ENCODE assay signal across 10 cellular contexts in genomic region chr19:3133793-3134116, GRCh38. TPM values are rescaled to one million over a fixed set of nuclear protein-coding genes. Genes with fewer than 3 reads are reported as not detected.
DNase-seq lines count a peak whose midpoint lies in the region; ATAC-seq and TF ChIP-seq lines count a peak whose summit lies in the region.
"Had no signal": no experiment of that assay in that cellular context is flagged by ENCODE, and none has a peak within 500 bp of the region (broad histone marks: within the 10 kb centered on the region; RNA-seq: fewer than 3 reads in every experiment).

No MANE protein-coding gene starts in this region.

- H3K18ac ChIP-seq in H9 (ENCODE audit: insufficient read length, low read depth, low read length): no peak overlapping the region

- no peaks in the 10 kb centered on the region for H3K27me3 Mint-ChIP-seq in CD4-positive, CD25-positive, alpha-beta regulatory T cell
- H3K27me3 Mint-ChIP-seq in activated T-helper 17 cell treated with anti-CD3 and anti-CD28 coated beads, Interleukin-2, amount 50 U/mL, for 72 hours: no peaks in the 10 kb centered on the region
- H3K27me3 Mint-ChIP-seq in H9 (ENCODE audit: low read depth): peaks cover 1% of the 10 kb centered on the region; the same call in 1 of the 2 replicates

- in situ Hi-C loops in KBM-7 (cut with MboI; ENCODE audit: low pct_unique_long_range_greater_than_20kb, low sequenced_read_pairs): no loop called here

- H2BK5ac ChIP-seq in H9 (ENCODE audit: insufficient read length, low read length): no peak overlapping the region

- H4K91ac ChIP-seq in H9 (ENCODE audit: insufficient read length, low read depth, low read length): no peak overlapping the region

- TF ChIP-seq RAD21 in SK-N-SH (IDR thresholded peaks at IDR 0.05; ENCODE audit: low read length): no peak

- no peak overlapping the region for H2AK5ac ChIP-seq in H9 (ENCODE audit: insufficient read length, low read length)

- no peaks in the 10 kb centered on the region for H3K9me3 Mint-ChIP-seq in CD4-positive, CD25-positive, alpha-beta regulatory T cell
- H3K9me3 Mint-ChIP-seq in activated T-helper 17 cell treated with anti-CD3 and anti-CD28 coated beads, Interleukin-2, amount 50 U/mL, for 72 hours: no peaks in the 10 kb centered on the region
- H3K9me3 Mint-ChIP-seq in H9: no peaks in the 10 kb centered on the region

- H4K20me1 ChIP-seq in SK-N-SH (ENCODE audit: insufficient read depth) (no peaks in the 10 kb centered on the region), H9 (ENCODE audit: control insufficient read depth, insufficient read depth, insufficient read length) (no peaks in the 10 kb centered on the region)

- H2AFZ ChIP-seq in SK-N-SH (ENCODE audit: low read depth) (no peak overlapping the region), H9 (ENCODE audit: low read length) (no peak overlapping the region)

- H3K14ac ChIP-seq in H9 (ENCODE audit: insufficient read depth, low read length): no peak overlapping the region

- 78% methylated on average over 4 of the region's 4 CpGs for WGBS in SK-N-SH (ENCODE audit: low lambda C conversion rate)
- no CpG with 5 or more reads among the region's 4 CpGs for WGBS in H9 (ENCODE audit: extremely low coverage, insufficient read length, low lambda C conversion rate)

- no peak overlapping the region for H3T11ph ChIP-seq in H9 (ENCODE audit: low read length)

- H3K79me1 ChIP-seq in H9 (ENCODE audit: insufficient read depth, low read depth, low read length, poor library complexity, severe bottlenecking): no peaks in the 10 kb centered on the region

- no peak for ATAC-seq in CD4-positive, CD25-positive, alpha-beta regulatory T cell (ENCODE audit: low read depth in 2 of 2)
- ATAC-seq in GM21360 (IDR thresholded peaks at IDR 0.05; ENCODE audit: unreplicated experiment): peak; percentile 19
- ATAC-seq in activated T-helper 17 cell treated with anti-CD3 and anti-CD28 coated beads, Interleukin-2, amount 50 U/mL, for 72 hours (replicated peaks): no peak
- no peak for ATAC-seq in HG03135 (IDR thresholded peaks at IDR 0.05; ENCODE audit: unreplicated experiment)

- no peaks in the 10 kb centered on the region for H3K9me3 ChIP-seq in CD4-positive, CD25-positive, alpha-beta regulatory T cell (ENCODE audit: control insufficient read depth in 2 of 2, low read length in 2 of 2)
- H3K9me3 ChIP-seq in mucosa of rectum (ENCODE audit: control insufficient read depth in 2 of 2, low read length in 2 of 2) (no peaks in the 10 kb centered on the region), SK-N-SH (no peaks in the 10 kb centered on the region), H9 (ENCODE audit: control insufficient read depth, low read depth, low read length) (no peaks in the 10 kb centered on the region)

- peak overlapping the region; percentile 91 to 97 (median 96) for H3K27ac Mint-ChIP-seq in CD4-positive, CD25-positive, alpha-beta regulatory T cell
- H3K27ac Mint-ChIP-seq in activated T-helper 17 cell treated with anti-CD3 and anti-CD28 coated beads, Interleukin-2, amount 50 U/mL, for 72 hours: peak overlapping the region; percentile 94
- H3K27ac Mint-ChIP-seq in H9: no peak overlapping the region

- H2BK15ac ChIP-seq in H9 (ENCODE audit: low read depth, low read length): no peak overlapping the region

- no peak overlapping the region for H2BK12ac ChIP-seq in H9 (ENCODE audit: insufficient read length, low read depth, low read length)

- H3K4me1 ChIP-seq in CD4-positive, CD25-positive, alpha-beta regulatory T cell (ENCODE audit: control insufficient read depth, insufficient read depth, low read length, poor library complexity, severe bottlenecking): peaks cover 31% of the 10 kb centered on the region
- no peaks in the 10 kb centered on the region for H3K4me1 ChIP-seq in mucosa of rectum (ENCODE audit: control insufficient read depth in 2 of 2, insufficient read depth in 2 of 2, low read length in 2 of 2)
- peaks cover 0 to 2% of the 10 kb centered on the region in 2 experiments; a peak in 1 of 4 replicates for H3K4me1 ChIP-seq in SK-N-SH (ENCODE audit: control insufficient read depth in 1 of 2, insufficient read depth in 2 of 2, low read depth in 1 of 2, low read length in 1 of 2)
- H3K4me1 ChIP-seq in H9 (ENCODE audit: insufficient read depth, low read length): no peaks in the 10 kb centered on the region

- H4K8ac ChIP-seq in H9 (replicated peaks; ENCODE audit: insufficient read length, low read depth, low read length): no peak overlapping the region

- H3K27me3 ChIP-seq in CD4-positive, CD25-positive, alpha-beta regulatory T cell (ENCODE audit: control insufficient read depth, insufficient read depth, low read length): no peaks in the 10 kb centered on the region
- H3K27me3 ChIP-seq in mucosa of rectum (ENCODE audit: control insufficient read depth in 2 of 2, insufficient read depth in 2 of 2, low read length in 2 of 2) (no peaks in the 10 kb centered on the region), SK-N-SH (ENCODE audit: insufficient read depth) (no peaks in the 10 kb centered on the region), H9 (ENCODE audit: insufficient read depth, low read length) (no peaks in the 10 kb centered on the region)

- H3K23me2 ChIP-seq in H9 (ENCODE audit: insufficient read length, low read depth, low read length, poor library complexity, severe bottlenecking): no peaks in the 10 kb centered on the region

- no peak overlapping the region for H3K23ac ChIP-seq in H9 (ENCODE audit: insufficient read length, low read depth, low read length)

- H3K79me2 ChIP-seq in SK-N-SH (ENCODE audit: insufficient read depth) (no peaks in the 10 kb centered on the region), H9 (ENCODE audit: insufficient read depth, low read length) (no peaks in the 10 kb centered on the region)

- CTCF ChIA-PET in SK-N-SH (lab: Yijun Ruan, JAX): interaction anchor here (0.6 to 1.5 kb wide), 5 partner anchors 8 to 96 kb away, joined by 3 to 7 read pairs (median 5); no protein-coding TSS in a partner anchor

- H3K4ac ChIP-seq in H9 (ENCODE audit: low read depth, low read length): no peak overlapping the region

- TF ChIP-seq EP300 in SK-N-SH (IDR thresholded peaks at IDR 0.05; ENCODE audit: borderline replicate concordance in 1 of 2, low read depth in 1 of 2, low read length in 1 of 2): no peak

- H3F3A ChIP-seq in SK-N-SH (replicated peaks; ENCODE audit: insufficient read depth): peaks cover 4% of the 10 kb centered on the region

- H4K5ac ChIP-seq in H9 (ENCODE audit: insufficient read length, low read depth, low read length): no peak overlapping the region

- H2BK120ac ChIP-seq in H9 (ENCODE audit: low read depth, low read length, poor library complexity, severe bottlenecking): no peak overlapping the region

- no peaks in the 10 kb centered on the region for H3K9me2 ChIP-seq in SK-N-SH

- H3K27ac ChIP-seq in CD4-positive, CD25-positive, alpha-beta regulatory T cell (ENCODE audit: insufficient read depth, low read length, poor library complexity, severe bottlenecking): peak overlapping the region; percentile 83
- H3K27ac ChIP-seq in mucosa of rectum (ENCODE audit: low read depth in 2 of 2, low read length in 2 of 2) (peak overlapping the region; percentile 43 to 55), SK-N-SH (ENCODE audit: low read depth in 2 of 2, low read length in 1 of 2) (no peak overlapping the region), H9 (ENCODE audit: insufficient read length, low read depth, low read length) (no peak overlapping the region)
- H3K27ac ChIP-seq: SK-N-MC had no signal

- no peak overlapping the region for H2BK20ac ChIP-seq in H9 (ENCODE audit: low read depth, low read length, poor library complexity, severe bottlenecking)

- H3K36me3 Mint-ChIP-seq in CD4-positive, CD25-positive, alpha-beta regulatory T cell: no peaks in the 10 kb centered on the region
- H3K36me3 Mint-ChIP-seq in activated T-helper 17 cell treated with anti-CD3 and anti-CD28 coated beads, Interleukin-2, amount 50 U/mL, for 72 hours (ENCODE audit: low read depth): peaks cover 34% of the 10 kb centered on the region
- no peaks in the 10 kb centered on the region for H3K36me3 Mint-ChIP-seq in H9 (ENCODE audit: insufficient read depth in 1 of 3, low read depth in 3 of 3)

- H3K4me1 Mint-ChIP-seq in CD4-positive, CD25-positive, alpha-beta regulatory T cell: peaks cover 4 to 35% (median 20%) of the 10 kb centered on the region in 4 donors
- H3K4me1 Mint-ChIP-seq in activated T-helper 17 cell treated with anti-CD3 and anti-CD28 coated beads, Interleukin-2, amount 50 U/mL, for 72 hours: peaks cover 14% of the 10 kb centered on the region
- H3K4me1 Mint-ChIP-seq in H9: peaks cover 3 to 8% of the 10 kb centered on the region in 2 experiments; a peak in 3 of 4 replicates

- H3K4me2 ChIP-seq in SK-N-SH (no peak overlapping the region), H9 (ENCODE audit: insufficient read depth, insufficient read length, low read length) (no peak overlapping the region)

- H3K4me3 ChIP-seq in CD4-positive, CD25-positive, alpha-beta regulatory T cell (ENCODE audit: low read depth, low read length): peak overlapping the region; percentile 32
- H3K4me3 ChIP-seq in mucosa of rectum (ENCODE audit: low read length in 2 of 2) (no peak overlapping the region), SK-N-SH (ENCODE audit: low read depth in 2 of 2, low read length in 1 of 2) (no peak overlapping the region)

- no peaks in the 10 kb centered on the region for H3K36me3 ChIP-seq in CD4-positive, CD25-positive, alpha-beta regulatory T cell (ENCODE audit: control insufficient read depth, insufficient read depth, low read length)
- H3K36me3 ChIP-seq in mucosa of rectum (ENCODE audit: control insufficient read depth in 2 of 2, insufficient read depth in 2 of 2, low read length in 2 of 2) (no peaks in the 10 kb centered on the region), SK-N-SH (replicated peaks in 1 of 2; ENCODE audit: control insufficient read depth in 1 of 2, insufficient read depth in 2 of 2, low read length in 1 of 2) (no peaks in the 10 kb centered on the region)

- H3K9ac ChIP-seq in mucosa of rectum (ENCODE audit: low read depth in 1 of 2, low read length in 2 of 2): no peak overlapping the region
- no peak overlapping the region for H3K9ac ChIP-seq in SK-N-SH
- H3K9ac ChIP-seq in H9 (ENCODE audit: extremely low read depth, insufficient read length, low read length): no peak overlapping the region

- DNase-seq in CD4-positive, CD25-positive, alpha-beta regulatory T cell: no peak
- DNase-seq in KBM-7 (no peak), SK-N-SH (no peak), H9 (no peak)
- DNase-seq: occipital lobe had no signal

- no peak for TF ChIP-seq CTCF in SK-N-SH (IDR thresholded peaks at IDR 0.05)
- no peak for TF ChIP-seq CTCF in H9 (conservative IDR thresholded peaks at IDR 0.05)

- no peak overlapping the region for H3K56ac ChIP-seq in H9 (ENCODE audit: insufficient read length, low read depth, low read length)

- POLR2A ChIA-PET in SK-N-SH (lab: Yijun Ruan, JAX): no interaction called here

- peak overlapping the region; percentile 47 to 80 (median 72) for H3K4me3 Mint-ChIP-seq in CD4-positive, CD25-positive, alpha-beta regulatory T cell
- H3K4me3 Mint-ChIP-seq in activated T-helper 17 cell treated with anti-CD3 and anti-CD28 coated beads, Interleukin-2, amount 50 U/mL, for 72 hours: peak overlapping the region; percentile 98
- no peak overlapping the region for H3K4me3 Mint-ChIP-seq in H9

RNA-seq across cellular contexts. Expression of gene GNA15, which starts 2.1 kb away (rescaled TPM):
- 43.0 TPM for total RNA-seq in CD4-positive, CD25-positive, alpha-beta regulatory T cell
- 1 to 10 TPM; 4.1 to 8.0 (median 6.2) TPM for polyA plus RNA-seq in CD4-positive, CD25-positive, alpha-beta regulatory T cell
- 100 to 1,000 TPM; 202 to 297 TPM for total RNA-seq in activated T-helper 17 cell treated with anti-CD3 and anti-CD28 coated beads, Interleukin-2, amount 50 U/mL, for 72 hours
- 0.05 and 0.13 TPM in 2 replicates for polyA plus RNA-seq in SK-N-SH (2012; rRNA removed)
- 0.03 and 0.04 TPM in 2 replicates for polyA plus RNA-seq in SK-N-SH (2012; cell fraction: cytosol; rRNA removed)
- 0.15 and 0.21 TPM in 2 replicates for polyA plus RNA-seq in SK-N-SH (2012; cell fraction: nucleus; rRNA removed)
- 0.20 TPM in 1 of 2 replicates, not detected in the other for total RNA-seq in H9 (2021)

RNA-seq across cellular contexts. Expression of gene GNA11, which starts 39.6 kb away (rescaled TPM):
- total RNA-seq in CD4-positive, CD25-positive, alpha-beta regulatory T cell: 0.81 TPM
- under 1 TPM in 3 of 4 donors, not detected in 1; 0.21 to 0.44 (median 0.23) TPM for polyA plus RNA-seq in CD4-positive, CD25-positive, alpha-beta regulatory T cell
- 1 to 10 TPM; 1.9 to 2.6 TPM for total RNA-seq in activated T-helper 17 cell treated with anti-CD3 and anti-CD28 coated beads, Interleukin-2, amount 50 U/mL, for 72 hours
- 14.6 and 32.4 TPM in 2 replicates for polyA plus RNA-seq in SK-N-SH (2012; rRNA removed)
- polyA plus RNA-seq in SK-N-SH (2012; cell fraction: cytosol; rRNA removed): 14.6 and 27.8 TPM in 2 replicates
- polyA plus RNA-seq in SK-N-SH (2012; cell fraction: nucleus; rRNA removed): 33.0 and 35.6 TPM in 2 replicates
- 23.1 and 24.0 TPM in 2 replicates for total RNA-seq in H9 (2021)

RNA-seq across cellular contexts. Expression of gene S1PR4, which starts 44.8 kb away (rescaled TPM):
- 159 TPM for total RNA-seq in CD4-positive, CD25-positive, alpha-beta regulatory T cell
- polyA plus RNA-seq in CD4-positive, CD25-positive, alpha-beta regulatory T cell: 100 to 1,000 TPM; 706 to 902 (median 799) TPM
- 10 to 100 TPM; 60.6 to 96.8 TPM for total RNA-seq in activated T-helper 17 cell treated with anti-CD3 and anti-CD28 coated beads, Interleukin-2, amount 50 U/mL, for 72 hours
- not detected in 2 replicates for polyA plus RNA-seq in SK-N-SH (2012; rRNA removed)
- not detected in 2 replicates for polyA plus RNA-seq in SK-N-SH (2012; cell fraction: cytosol; rRNA removed)
- 0.18 and 0.27 TPM in 2 replicates for polyA plus RNA-seq in SK-N-SH (2012; cell fraction: nucleus; rRNA removed)
- total RNA-seq in H9 (2021): not detected in 2 replicates

RNA-seq across cellular contexts. Expression of gene NCLN, which starts 52.0 kb away (rescaled TPM):
- total RNA-seq in CD4-positive, CD25-positive, alpha-beta regulatory T cell: 48.0 TPM
- 10 to 100 TPM; 13.3 to 30.8 (median 20.4) TPM for polyA plus RNA-seq in CD4-positive, CD25-positive, alpha-beta regulatory T cell
- 10 to 100 TPM; 46.4 to 81.6 TPM for total RNA-seq in activated T-helper 17 cell treated with anti-CD3 and anti-CD28 coated beads, Interleukin-2, amount 50 U/mL, for 72 hours
- 67.0 and 69.0 TPM in 2 replicates for polyA plus RNA-seq in SK-N-SH (2012; rRNA removed)
- polyA plus RNA-seq in SK-N-SH (2012; cell fraction: cytosol; rRNA removed): 23.8 and 45.1 TPM in 2 replicates
- polyA plus RNA-seq in SK-N-SH (2012; cell fraction: nucleus; rRNA removed): 131 and 133 TPM in 2 replicates
- total RNA-seq in H9 (2021): 94.8 and 100 TPM in 2 replicates

Comparison
In these comparisons a context has a peak if more than half of its experiments do, and no peak if none do; other contexts are left out.
1. H3K27ac ChIP-seq: peak in CD4-positive, CD25-positive, alpha-beta regulatory T cell (single experiment) and mucosa of rectum (2 of 2); none in SK-N-SH (0 of 2) and H9 (single experiment).
2. H3K27ac Mint-ChIP-seq: peak in CD4-positive, CD25-positive, alpha-beta regulatory T cell (3 of 3) and activated T-helper 17 cell treated with anti-CD3 and anti-CD28 coated beads, Interleukin-2, amount 50 U/mL, for 72 hours (single experiment); none in H9 (0 of 3).
3. H3K4me3 Mint-ChIP-seq: peak in CD4-positive, CD25-positive, alpha-beta regulatory T cell (4 of 4) and activated T-helper 17 cell treated with anti-CD3 and anti-CD28 coated beads, Interleukin-2, amount 50 U/mL, for 72 hours (single experiment); none in H9 (0 of 2).
4. RNA of gene GNA15, which starts 2.1 kb away (total RNA-seq): 202 to 297 TPM in activated T-helper 17 cell treated with anti-CD3 and anti-CD28 coated beads, Interleukin-2, amount 50 U/mL, for 72 hours and 43.0 TPM in CD4-positive, CD25-positive, alpha-beta regulatory T cell (single experiment); 0.20 TPM in H9; every median in the first group is over 10 times any median in the second.
5. RNA of gene S1PR4, which starts 44.8 kb away (total RNA-seq): 159 TPM in CD4-positive, CD25-positive, alpha-beta regulatory T cell (single experiment) and 60.6 to 96.8 TPM in activated T-helper 17 cell treated with anti-CD3 and anti-CD28 coated beads, Interleukin-2, amount 50 U/mL, for 72 hours; not detected in H9; every median in the first group is over 10 times any median in the second.